ENCODE assay signal across 8 cellular contexts in genomic region chr12:88035271-88035906, GRCh38. TPM values are rescaled to one million over a fixed set of nuclear protein-coding genes. Genes with fewer than 3 reads are reported as not detected.
DNase-seq lines count a peak whose midpoint lies in the region; ATAC-seq, FAIRE-seq and TF ChIP-seq lines count a peak whose summit lies in the region.

No MANE protein-coding gene starts in this region.

- no peaks in the 10 kb centered on the region for H3K36me3 Mint-ChIP-seq in T-cell

- ATAC-seq in HG02870 (IDR thresholded peaks at IDR 0.05; ENCODE audit: unreplicated experiment), result peak; percentile 100
- ATAC-seq in T-cell (replicated peaks in 1 of 4), result peak; percentile 99
- ATAC-seq in psoas muscle, result peak; percentile 99

- peaks cover 52 to 58% (median 54%) of the 10 kb centered on the region in 3 donors for H3K4me1 Mint-ChIP-seq in T-cell

- TF ChIP-seq CTCF in GM13977 (IDR thresholded peaks at IDR 0.05; ENCODE audit: extremely low read depth, insufficient read depth, missing control alignments) (no peak), right atrium auricular region (IDR thresholded peaks at IDR 0.05) (peak in 1 of 2 donors; percentile 16), psoas muscle (IDR thresholded peaks at IDR 0.05) (no peak)

- H3K4me1 ChIP-seq in right atrium auricular region (peaks cover 0 to 20% of the 10 kb centered on the region in 2 donors), psoas muscle (peaks cover 9% of the 10 kb centered on the region)

- H3K27ac ChIP-seq in right atrium auricular region (peak overlapping the region; percentile 81 to 82), psoas muscle (peak overlapping the region; percentile 86)

- no peaks in the 10 kb centered on the region for H3K36me3 ChIP-seq in right atrium auricular region
- no peaks in the 10 kb centered on the region for H3K36me3 ChIP-seq in psoas muscle (ENCODE audit: insufficient read depth in 1 of 2, low read depth in 1 of 2)

- H3K27me3 ChIP-seq in right atrium auricular region (no peaks in the 10 kb centered on the region), psoas muscle (ENCODE audit: insufficient read depth in 3 of 3, low read length in 2 of 3) (no peaks in the 10 kb centered on the region)

- H3K27me3 Mint-ChIP-seq in T-cell, result no peaks in the 10 kb centered on the region

- POLR2A ChIA-PET in T-cell (lab: Charles Lee), result no interaction called here

- no peaks in the 10 kb centered on the region for H3K9me3 ChIP-seq in right atrium auricular region
- no peaks in the 10 kb centered on the region for H3K9me3 ChIP-seq in psoas muscle

- peak overlapping the region; percentile 95 to 97 (median 96) for H3K4me3 Mint-ChIP-seq in T-cell

- no peaks in the 10 kb centered on the region for H3K9me3 Mint-ChIP-seq in T-cell

- CTCF ChIA-PET in T-cell (lab: Charles Lee), result interaction anchor here in 1 of 2 donors (0.7 kb wide), 1 partner anchor 106 kb away, joined by 3 read pairs; the partner anchor contains the start of gene CEP290

- H3K27ac Mint-ChIP-seq in T-cell, result peak overlapping the region; percentile 91 to 93

- H3K4me3 ChIP-seq in right atrium auricular region (peak overlapping the region; percentile 57 to 83), psoas muscle (peak overlapping the region; percentile 85)

- DNase-seq in GM13977 (ENCODE audit: low spot score) (peak; percentile 86), NCI-H146 (lab: John Stamatoyannopoulos, UW) (peak; percentile 91), T-cell (peak; percentile 69 to 89 (median 82)), amniotic stem cell (lab: John Stamatoyannopoulos, UW) (peak; percentile 71), right atrium auricular region (ENCODE audit: low spot score) (peak; percentile 91), psoas muscle (peak; percentile 93 to 94), urothelium cell line (ENCODE audit: low spot score) (peak; percentile 86)

- intact Hi-C loops in psoas muscle (cut with DNase I), result no loop called here

- in situ Hi-C loops in GM13977 (cut with MboI; ENCODE audit: low pct_unique_long_range_greater_than_20kb, low sequenced_read_pairs, unreplicated experiment), result no loop called here

- no peak for FAIRE-seq in urothelium cell line (lab: Jason Lieb, UNC)

- WGBS in psoas muscle, 3 donors, result 0 to 1% (median 0%) methylated on average over 54 of the region's 54 CpGs

RNA-seq across cellular contexts. Expression of gene C12orf50, which starts 6.2 kb away (rescaled TPM):
- total RNA-seq in T-cell, result under 1 TPM in 4 of 5 donors, not detected in 1; 0.07 to 0.15 (median 0.10) TPM
- not detected for total RNA-seq in right atrium auricular region
- total RNA-seq in psoas muscle, result under 1 TPM in 1 of 4 donors, not detected in 3; 0.20 TPM
- polyA plus RNA-seq in psoas muscle, result under 1 TPM in 2 of 3 donors, not detected in 1; 0.09 TPM

Comparison
In these comparisons a context has a peak if more than half of its experiments do, and no peak if none do; other contexts are left out.
1. Peak in every context shown above with its lines: DNase-seq, ATAC-seq, H3K4me3 ChIP-seq and H3K27ac ChIP-seq.